In the genomic region with DNA sequence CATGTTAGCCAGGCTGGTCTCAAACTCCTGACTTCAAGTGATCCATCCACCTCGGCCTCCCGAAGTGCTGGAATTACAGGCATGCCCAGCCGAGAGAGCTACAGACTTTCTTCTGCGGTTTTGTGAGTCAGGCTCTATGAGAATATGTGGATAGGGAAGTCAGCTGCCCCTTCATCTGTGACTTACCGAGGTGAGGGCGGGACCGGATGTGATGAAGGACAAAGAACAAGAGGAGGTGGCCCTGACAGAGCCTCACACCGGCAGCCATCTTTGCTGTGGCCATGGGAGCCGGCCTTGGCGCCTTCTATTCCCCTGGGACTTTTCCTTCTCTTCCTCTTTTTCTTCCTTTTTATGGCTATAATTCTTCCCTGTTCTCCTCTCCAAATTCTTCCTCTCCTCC, we compare ENCODE assay signal across 19 cellular contexts.
"Had no signal": no experiment of that assay in that cellular context is flagged by ENCODE, and none has a peak within 500 bp of the region (broad histone marks: within the 10 kb centered on the region; RNA-seq: fewer than 3 reads in every experiment).

No MANE protein-coding gene starts in this region.

- H3K36me3 ChIP-seq: breast epithelium, heart left ventricle, left lung, prostate gland, right lobe of liver, transverse colon had no signal

- H3K27ac Mint-ChIP-seq: activated CD8-positive, alpha-beta memory T cell treated with anti-CD3 and anti-CD28 coated beads, Interleukin-2, amount 10 ng/mL, durations not matched to agents 7 days and 5 days; activated naive CD8-positive, alpha-beta T cell treated with anti-CD3 and anti-CD28 coated beads for 36 hours; natural killer cell; stimulated activated naive B cell treated with anti-CD40 and anti-IgM and Interleukin-4, amounts not matched to agents 10 μg/mL and 1 μg/mL and 100 μg/mL, for 72 hours had no signal

- H3K27me3 ChIP-seq: breast epithelium, heart left ventricle, left lung, right lobe of liver, transverse colon had no signal

- DNase-seq: activated CD4-positive, alpha-beta T cell treated with anti-CD3 and anti-CD28 coated beads, Interleukin-2, amount 50 U/mL, for 48 hours; activated CD4-positive, CD25-positive, alpha-beta regulatory T cell treated with anti-CD3 and anti-CD28 coated beads, Interleukin-2, amount 50 U/mL, for 72 hours; activated CD8-positive, alpha-beta memory T cell treated with anti-CD3 and anti-CD28 coated beads, Interleukin-2, amount 10 ng/mL, durations not matched to agents 7 days and 5 days; activated gamma-delta T cell treated with Interleukin-2 at 50 U/mL for 16 hours; activated naive CD8-positive, alpha-beta T cell treated with anti-CD3 and anti-CD28 coated beads for 36 hours; activated T-cell treated with anti-CD3 and anti-CD28 coated beads, Interleukin-2, amount 50 U/mL, for 4 hours; foreskin fibroblast; heart left ventricle; left lung; natural killer cell; occipital lobe; right lobe of liver; stimulated activated CD4-positive, alpha-beta T cell treated with anti-CD3 and anti-CD28 coated beads, Interleukin-2, amount 100 ng/mL, for 24 hours; stimulated activated naive B cell treated with anti-CD40 and anti-IgM and Interleukin-4, amounts not matched to agents 10 μg/mL and 1 μg/mL and 100 μg/mL, for 72 hours; T-helper 2 cell; transverse colon had no signal

- H3K36me3 Mint-ChIP-seq: activated CD8-positive, alpha-beta memory T cell treated with anti-CD3 and anti-CD28 coated beads, Interleukin-2, amount 10 ng/mL, durations not matched to agents 7 days and 5 days; activated naive CD8-positive, alpha-beta T cell treated with anti-CD3 and anti-CD28 coated beads for 36 hours; natural killer cell had no signal

- H3K4me1 ChIP-seq: breast epithelium, left lung, prostate gland, right lobe of liver, transverse colon had no signal

- H3K9me3 ChIP-seq: prostate gland, transverse colon had no signal

- H3K27ac ChIP-seq: breast epithelium, heart left ventricle, left lung, prostate gland, right lobe of liver, transverse colon had no signal

- H3K27me3 Mint-ChIP-seq: stimulated activated naive B cell treated with anti-CD40 and anti-IgM and Interleukin-4, amounts not matched to agents 10 μg/mL and 1 μg/mL and 100 μg/mL, for 72 hours had no signal

- H3K4me3 ChIP-seq: breast epithelium, heart left ventricle, left lung, prostate gland, right lobe of liver, transverse colon had no signal

- ATAC-seq: activated CD8-positive, alpha-beta memory T cell treated with anti-CD3 and anti-CD28 coated beads, Interleukin-2, amount 10 ng/mL, durations not matched to agents 7 days and 5 days; activated T-cell treated with anti-CD3 and anti-CD28 coated beads, Interleukin-2, amount 50 U/mL, for 4 hours; esophagus mucosa; left lung; natural killer cell; right lobe of liver; stimulated activated naive B cell treated with anti-CD40 and anti-IgM and Interleukin-4, amounts not matched to agents 10 μg/mL and 1 μg/mL and 100 μg/mL, for 72 hours had no signal

- H3K4me3 Mint-ChIP-seq: activated CD8-positive, alpha-beta memory T cell treated with anti-CD3 and anti-CD28 coated beads, Interleukin-2, amount 10 ng/mL, durations not matched to agents 7 days and 5 days; activated naive CD8-positive, alpha-beta T cell treated with anti-CD3 and anti-CD28 coated beads for 36 hours; activated T-cell treated with anti-CD3 and anti-CD28 coated beads, Interleukin-2, amount 50 U/mL, for 4 hours; natural killer cell; stimulated activated naive B cell treated with anti-CD40 and anti-IgM and Interleukin-4, amounts not matched to agents 10 μg/mL and 1 μg/mL and 100 μg/mL, for 72 hours had no signal

- H3K4me1 Mint-ChIP-seq: activated CD8-positive, alpha-beta memory T cell treated with anti-CD3 and anti-CD28 coated beads, Interleukin-2, amount 10 ng/mL, durations not matched to agents 7 days and 5 days; activated naive CD8-positive, alpha-beta T cell treated with anti-CD3 and anti-CD28 coated beads for 36 hours; natural killer cell; stimulated activated naive B cell treated with anti-CD40 and anti-IgM and Interleukin-4, amounts not matched to agents 10 μg/mL and 1 μg/mL and 100 μg/mL, for 72 hours had no signal
